ENCODE assay signal across 19 cellular contexts in the genomic region with DNA sequence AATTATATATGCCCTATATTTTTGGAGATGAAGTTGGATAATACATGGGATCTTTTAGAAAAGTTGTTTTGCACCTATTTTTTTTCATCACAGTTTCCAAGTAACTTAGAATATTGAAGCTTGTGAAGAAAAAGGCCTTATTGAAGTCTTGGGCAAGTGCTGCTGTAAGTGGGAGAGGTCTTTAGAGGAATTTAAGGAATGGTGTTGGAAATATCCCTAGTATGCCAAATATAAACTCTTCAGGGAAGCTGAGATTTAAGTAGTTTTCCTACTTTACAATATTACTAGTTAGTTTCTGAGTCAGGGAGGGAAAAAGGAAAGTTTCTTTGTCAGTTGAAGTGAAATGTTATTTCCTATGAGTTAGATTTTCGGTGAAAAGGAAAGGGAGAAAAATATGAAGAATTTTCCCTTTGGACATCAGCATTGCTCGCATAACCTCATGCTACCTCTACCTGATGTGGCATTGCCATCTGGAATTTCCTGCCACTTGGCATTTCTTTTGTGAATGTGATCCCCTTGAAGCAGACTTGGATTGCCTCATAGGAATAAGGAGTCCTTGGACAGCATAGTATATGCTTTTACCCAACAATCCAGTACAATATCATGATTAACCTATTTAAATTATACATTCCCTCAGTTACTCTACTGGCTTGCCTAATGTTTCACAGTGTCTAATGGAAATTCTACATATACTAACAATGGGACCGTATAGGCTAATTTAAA. TPM values are rescaled to one million over a fixed set of nuclear protein-coding genes. Genes with fewer than 3 reads are reported as not detected.
DNase-seq lines count a peak whose midpoint lies in the region; ATAC-seq and TF ChIP-seq lines count a peak whose summit lies in the region.
"Had no signal": no experiment of that assay in that cellular context is flagged by ENCODE, and none has a peak within 500 bp of the region (broad histone marks: within the 10 kb centered on the region; RNA-seq: fewer than 3 reads in every experiment).

No MANE protein-coding gene starts in this region.

- CTCF ChIA-PET in AG04449 (lab: Yijun Ruan, JAX): interaction anchor here (1.4 kb wide), 1 partner anchor 36 kb away, joined by 3 read pairs; no protein-coding TSS in a partner anchor
- CTCF ChIA-PET in activated CD8-positive, alpha-beta T cell treated with anti-CD3 and anti-CD28 coated beads for 36 hours (lab: Charles Lee): no interaction called here

- H3K27me3 ChIP-seq in ascending aorta: no peaks in the 10 kb centered on the region

- intact Hi-C loops in ascending aorta (cut with DNase I): no loop called here
- intact Hi-C loops in activated CD8-positive, alpha-beta T cell treated with anti-CD3 and anti-CD28 coated beads for 36 hours (cut with micrococcal nuclease): no loop called here

- H3K27me3 Mint-ChIP-seq in activated CD8-positive, alpha-beta T cell treated with anti-CD3 and anti-CD28 coated beads for 36 hours: peaks cover 8% of the 10 kb centered on the region

- H3K4me1 Mint-ChIP-seq in activated CD8-positive, alpha-beta T cell treated with anti-CD3 and anti-CD28 coated beads for 36 hours (ENCODE audit: low read depth): no peaks in the 10 kb centered on the region
- H3K4me1 Mint-ChIP-seq: CD8-positive, alpha-beta memory T cell had no signal

- ATAC-seq in GM18907 (IDR thresholded peaks at IDR 0.05; ENCODE audit: unreplicated experiment): no peak
- no peak for ATAC-seq in activated CD8-positive, alpha-beta T cell treated with anti-CD3 and anti-CD28 coated beads for 36 hours
- ATAC-seq: Panc1 had no signal

- POLR2A ChIA-PET in AG04449 (lab: Yijun Ruan, JAX): no interaction called here
- POLR2A ChIA-PET in activated CD8-positive, alpha-beta T cell treated with anti-CD3 and anti-CD28 coated beads for 36 hours (lab: Charles Lee): no interaction called here

- H3K9me3 ChIP-seq in ascending aorta: no peaks in the 10 kb centered on the region

- no peaks in the 10 kb centered on the region for H3K36me3 Mint-ChIP-seq in activated CD8-positive, alpha-beta T cell treated with anti-CD3 and anti-CD28 coated beads for 36 hours (ENCODE audit: low read depth)
- H3K36me3 Mint-ChIP-seq: CD8-positive, alpha-beta memory T cell had no signal

- no peaks in the 10 kb centered on the region for H3K36me3 ChIP-seq in ascending aorta

- H3K4me3 Mint-ChIP-seq in activated CD8-positive, alpha-beta T cell treated with anti-CD3 and anti-CD28 coated beads for 36 hours: no peak overlapping the region
- H3K4me3 Mint-ChIP-seq: CD8-positive, alpha-beta memory T cell had no signal

- H3K4me3 ChIP-seq in AG04449 (ENCODE audit: low read depth, low read length) (no peak overlapping the region), ascending aorta (no peak overlapping the region)
- H3K4me3 ChIP-seq: SK-N-MC had no signal

- DNase-seq in AG04449 (ENCODE audit: low read depth, low spot score) (peak; percentile 29), ascending aorta (ENCODE audit: low spot score in 2 of 2) (no peak), kidney glomerular epithelial cell (lab: John Stamatoyannopoulos, UW) (peak; percentile 22), renal cortical epithelial cell (ENCODE audit: low read depth) (peak; percentile 38), NCI-H187 treated with DMSO at 0.1 percent for 48 hours (lab: John Stamatoyannopoulos, UW) (no peak), DMS153 treated with DMSO at 0.1 percent for 48 hours (lab: John Stamatoyannopoulos, UW; ENCODE audit: unreplicated experiment) (no peak)
- DNase-seq in activated CD8-positive, alpha-beta T cell treated with anti-CD3 and anti-CD28 coated beads for 36 hours: no peak
- DNase-seq: activated CD4-positive, alpha-beta T cell treated with anti-CD3 and anti-CD28 coated beads for 4 hours; activated CD8-positive, alpha-beta memory T cell treated with anti-CD3 and anti-CD28 coated beads, Interleukin-2, amount 50 U/mL, for 4 hours; activated naive CD4-positive, alpha-beta T cell; CD8-positive, alpha-beta memory T cell; NCI-H2227 treated with DMSO at 0.1 percent for 48 hours; stimulated activated CD4-positive, alpha-beta T cell treated with anti-CD3 and anti-CD28 coated beads, Interleukin-12 subunit alpha, Interleukin-12 subunit beta, amount 100 ng/mL, for 4 hours; T1000 had no signal

- H3K27ac Mint-ChIP-seq in activated CD8-positive, alpha-beta T cell treated with anti-CD3 and anti-CD28 coated beads for 36 hours: no peak overlapping the region
- H3K27ac Mint-ChIP-seq: CD8-positive, alpha-beta memory T cell had no signal

- no peaks in the 10 kb centered on the region for H3K9me3 Mint-ChIP-seq in activated CD8-positive, alpha-beta T cell treated with anti-CD3 and anti-CD28 coated beads for 36 hours
- H3K9me3 Mint-ChIP-seq: CD8-positive, alpha-beta memory T cell had no signal

- TF ChIP-seq CTCF in AG04449 (IDR thresholded peaks at IDR 0.05; ENCODE audit: insufficient read depth, low read length, missing control alignments) (no peak), ascending aorta (IDR thresholded peaks at IDR 0.05) (no peak)
- TF ChIP-seq CTCF in activated CD8-positive, alpha-beta T cell treated with anti-CD3 and anti-CD28 coated beads for 36 hours (IDR thresholded peaks at IDR 0.05): no peak

- peak overlapping the region; percentile 9 to 64 for H3K27ac ChIP-seq in ascending aorta
- H3K27ac ChIP-seq: parathyroid adenoma, SK-N-MC had no signal

- H3K4me1 ChIP-seq in ascending aorta: peaks cover 0 to 3% of the 10 kb centered on the region in 2 donors
- H3K4me1 ChIP-seq: parathyroid adenoma had no signal

RNA-seq across cellular contexts. Expression of a gene that starts 12.1 kb away (rescaled TPM):
- total RNA-seq in ascending aorta: 15.0 TPM
- total RNA-seq in renal cortical epithelial cell: 7.8 and 19.1 TPM in 2 replicates
- total RNA-seq in activated CD8-positive, alpha-beta T cell treated with anti-CD3 and anti-CD28 coated beads for 36 hours: under 1 TPM; 0.43 to 0.56 TPM

RNA-seq across cellular contexts. Expression of a gene that starts 27.1 kb away (rescaled TPM):
- total RNA-seq in ascending aorta (not detected), renal cortical epithelial cell (1.2 and 2.5 TPM in 2 replicates)
- total RNA-seq in activated CD8-positive, alpha-beta T cell treated with anti-CD3 and anti-CD28 coated beads for 36 hours: under 1 TPM in 1 of 2 experiments, not detected in 1; 0.36 TPM
- total RNA-seq: bronchial epithelial cell had no signal

RNA-seq across cellular contexts. Expression of a gene that starts 53.3 kb away (rescaled TPM):
- total RNA-seq in ascending aorta: 27.4 TPM
- 17.2 and 43.3 TPM in 2 replicates for total RNA-seq in renal cortical epithelial cell
- total RNA-seq in activated CD8-positive, alpha-beta T cell treated with anti-CD3 and anti-CD28 coated beads for 36 hours: 10 to 100 TPM; 31.3 to 31.6 TPM

Comparison
In these comparisons a context has a peak if more than half of its experiments do, and no peak if none do; other contexts are left out.
1. DNase-seq: peak in AG04449 (single experiment), kidney glomerular epithelial cell (single experiment) and renal cortical epithelial cell (single experiment); none in ascending aorta (0 of 2), NCI-H187 treated with DMSO at 0.1 percent for 48 hours (single experiment), DMS153 treated with DMSO at 0.1 percent for 48 hours (single experiment) and activated CD8-positive, alpha-beta T cell treated with anti-CD3 and anti-CD28 coated beads for 36 hours (single experiment).